ENCODE assay signal across 8 cellular contexts in genomic region chr2:241506317-241506716, GRCh38. TPM values are rescaled to one million over a fixed set of nuclear protein-coding genes. Genes with fewer than 3 reads are reported as not detected.
DNase-seq lines count a peak whose midpoint lies in the region; ATAC-seq, FAIRE-seq and TF ChIP-seq lines count a peak whose summit lies in the region.
"Not testable (repeated sequence)": the region's sequence is repeated elsewhere in the genome, so short reads cannot be mapped to it uniquely, and the experiment has no call there.

No MANE protein-coding gene starts in this region.

- in situ Hi-C loops in IMR-90 (cut with MboI; ENCODE audit: low sequenced_read_pairs); HepG2 (cut with HindIII; ENCODE audit: extremely low pct_ligation_motif_present, low pct_unique_long_range_greater_than_20kb): not testable (repeated sequence)

- not testable (repeated sequence) for ATAC-seq in CD4-positive, alpha-beta T cell (ENCODE audit: poor library complexity); IMR-90 (ENCODE audit: low read depth); T-cell (replicated peaks in 1 of 4); activated T-helper 17 cell treated with anti-CD3 and anti-CD28 coated beads, Interleukin-2, amount 50 U/mL, for 72 hours (replicated peaks); HepG2

- peaks cover 17% of the 10 kb centered on the region for H3K4me1 ChIP-seq in IMR-90 (ENCODE audit: control insufficient read depth, insufficient read depth, low read length)
- H3K4me1 ChIP-seq in endodermal cell (ENCODE audit: control insufficient read depth, insufficient read depth, low read length) = not testable (repeated sequence)
- peaks cover 56% of the 10 kb centered on the region for H3K4me1 ChIP-seq in HepG2 (ENCODE audit: insufficient read depth, low read length)
- H3K4me1 ChIP-seq in spleen = peaks cover 25 to 58% (median 45%) of the 10 kb centered on the region in 6 donors

- H3K23ac ChIP-seq in IMR-90 (ENCODE audit: low read depth, low read length) = 0 out of 2 replicates have a peak overlapping the region, but pooled peaks have one; percentile 20

- peaks cover 50% of the 10 kb centered on the region for H3K79me2 ChIP-seq in HepG2 (ENCODE audit: insufficient read depth, low read length)

- dilution Hi-C loops in IMR-90 (cut with HindIII; ENCODE audit: low sequenced_read_pairs, unreplicated experiment) = not testable (repeated sequence)

- H3K27me3 ChIP-seq in CD4-positive, alpha-beta T cell (ENCODE audit: control insufficient read depth, insufficient read depth, low read length); IMR-90 (ENCODE audit: control insufficient read depth, insufficient read depth, low read length); endodermal cell (ENCODE audit: control insufficient read depth, insufficient read depth, low read length, poor library complexity, severe bottlenecking); HepG2 (ENCODE audit: control insufficient read depth in 1 of 2, insufficient read depth in 2 of 2, low read length in 2 of 2); spleen (replicated peaks in 1 of 7): not testable (repeated sequence)

- POLR2A ChIA-PET in CD4-positive, alpha-beta T cell (lab: Charles Lee); IMR-90 (lab: Charles Lee; ENCODE audit: unreplicated experiment); T-cell (lab: Charles Lee): not testable (repeated sequence)
- POLR2A ChIA-PET in HepG2 (lab: Yijun Ruan, JAX) = interaction anchor here (0.6 to 2.0 kb wide), 3 partner anchors 14 to 246 kb away, joined by 4 to 11 read pairs (median 5); no protein-coding TSS in a partner anchor

- H3K9ac ChIP-seq in IMR-90 (ENCODE audit: low read depth, low read length); endodermal cell (ENCODE audit: extremely low read depth, low read length, poor library complexity, severe bottlenecking): not testable (repeated sequence)
- peak overlapping the region; percentile 83; the same call in 1 of the 2 replicates for H3K9ac ChIP-seq in HepG2 (ENCODE audit: insufficient read depth, low read depth, low read length)

- H3K14ac ChIP-seq in IMR-90 (replicated peaks; ENCODE audit: low read depth, low read length) = not testable (repeated sequence)

- not testable (repeated sequence) for FAIRE-seq in HepG2 (lab: Jason Lieb, UNC)

- not testable (repeated sequence) for H3K9me3 ChIP-seq in CD4-positive, alpha-beta T cell (ENCODE audit: control insufficient read depth, low read length); IMR-90 (ENCODE audit: control insufficient read depth, insufficient read depth, low read length); endodermal cell (ENCODE audit: control insufficient read depth, low read length); HepG2 (ENCODE audit: low read length); spleen

- not testable (repeated sequence) for H2BK120ac ChIP-seq in IMR-90 (ENCODE audit: low read depth, low read length)

- H3K4me3 ChIP-seq in IMR-90 (ENCODE audit: insufficient read depth, low read depth, low read length) = not testable (repeated sequence)
- peak overlapping the region; percentile 87 for H3K4me3 ChIP-seq in endodermal cell (ENCODE audit: low read length)
- peak overlapping the region in 1 of 3 experiments; percentile 98; a peak in 1 of 6 replicates for H3K4me3 ChIP-seq in HepG2 (replicated peaks in 1 of 3; ENCODE audit: insufficient read depth in 1 of 3, low read depth in 2 of 3, low read length in 3 of 3)
- peak overlapping the region in 3 of 8 donors; percentile 83 to 97 (median 96) for H3K4me3 ChIP-seq in spleen

- intact Hi-C loops in CD4-positive, alpha-beta T cell (cut with DNase I, micrococcal nuclease) = loop anchor here (5.0 to 10.0 kb wide), 4 partner anchors 64 to 354 kb away; partner anchors contain the start of gene PPP1R7 (in 1 of the 2)
- intact Hi-C loops in IMR-90 (cut with micrococcal nuclease) (loop anchor here (2.0 to 5.0 kb wide), 3 partner anchors 131 to 234 kb away; partner anchors contain the start of genes ATG4B and THAP4), HepG2 (cut with micrococcal nuclease; ENCODE audit: unreplicated experiment) (loop anchor here (10.0 kb wide), 1 partner anchor 152 kb away; the partner anchor contains the start of gene FARP2)
- intact Hi-C loops in spleen (cut with DNase I; ENCODE audit: low total_unique reads) = not testable (repeated sequence)

- H3K18ac ChIP-seq in IMR-90 (ENCODE audit: low read depth, low read length) = not testable (repeated sequence)

- CTCF ChIA-PET in CD4-positive, alpha-beta T cell (lab: Charles Lee); T-cell (lab: Charles Lee); HepG2 (lab: Yijun Ruan, JAX; ENCODE audit: low intra/inter-chr PET ratio, low total read pairs): not testable (repeated sequence)
- CTCF ChIA-PET in IMR-90 (lab: Yijun Ruan, JAX) = interaction anchor here (0.6 to 0.9 kb wide), 2 partner anchors 11 to 114 kb away, joined by 3 to 4 read pairs; no protein-coding TSS in a partner anchor

- H3K36me3 Mint-ChIP-seq in CD4-positive, alpha-beta T cell (ENCODE audit: low read depth); T-cell; activated T-helper 17 cell treated with anti-CD3 and anti-CD28 coated beads, Interleukin-2, amount 50 U/mL, for 72 hours (ENCODE audit: low read depth); neural crest cell (ENCODE audit: low read depth): not testable (repeated sequence)
- H3K36me3 Mint-ChIP-seq in endodermal cell (ENCODE audit: low read depth) = peaks cover 15% of the 10 kb centered on the region

- not testable (repeated sequence) for H3K4me2 ChIP-seq in IMR-90 (ENCODE audit: low read depth, low read length)
- H3K4me2 ChIP-seq in HepG2 (ENCODE audit: low read depth, low read length) = peak overlapping the region; percentile 91

- WGBS in IMR-90 (ENCODE audit: extremely low coverage in 2 of 2, insufficient read length in 1 of 2), 2 experiments = 100% methylated on average over 3 of the region's 11 CpGs; no CpG with 5 or more reads in 1 of the 2 experiments
- WGBS in endodermal cell (ENCODE audit: insufficient coverage in 1 of 2, insufficient read length in 1 of 2), 2 experiments = 96 to 98% methylated on average over 11 of the region's 11 CpGs
- 91% methylated on average over 11 of the region's 11 CpGs for WGBS in HepG2 (ENCODE audit: low lambda C conversion rate)
- 94 to 98% (median 95%) methylated on average over 11 of the region's 11 CpGs for WGBS in spleen, 5 donors

- not testable (repeated sequence) for TF ChIP-seq EP300 in HepG2 (IDR thresholded peaks at IDR 0.05; ENCODE audit: low read depth in 2 of 2, low read length in 2 of 2); HepG2 (CRISPR knock-in tag; IDR thresholded peaks at IDR 0.05; ENCODE audit: borderline replicate concordance)

- H2BK5ac ChIP-seq in IMR-90 (ENCODE audit: low read depth, low read length, poor library complexity, severe bottlenecking) = not testable (repeated sequence)

- not testable (repeated sequence) for TF ChIP-seq CTCF in CD4-positive, alpha-beta T cell (IDR thresholded peaks at IDR 0.05); IMR-90 (conservative IDR thresholded peaks at IDR 0.05; ENCODE audit: low read depth, low read length); endodermal cell (conservative IDR thresholded peaks at IDR 0.05); HepG2 (CRISPR knock-in tag; IDR thresholded peaks at IDR 0.05); neural crest cell (conservative IDR thresholded peaks at IDR 0.05); spleen (IDR thresholded peaks at IDR 0.05 in 8 of 11, conservative IDR thresholded peaks at IDR 0.05 in 3 of 11)

- not testable (repeated sequence) for H2BK15ac ChIP-seq in IMR-90 (ENCODE audit: low read depth, low read length)

- peaks cover 15% of the 10 kb centered on the region for H3K4me1 Mint-ChIP-seq in CD4-positive, alpha-beta T cell (ENCODE audit: low read depth)
- H3K4me1 Mint-ChIP-seq in T-cell (peaks cover 17 to 30% (median 29%) of the 10 kb centered on the region in 3 donors), endodermal cell (peaks cover 10% of the 10 kb centered on the region), neural crest cell (peaks cover 14% of the 10 kb centered on the region)
- H3K4me1 Mint-ChIP-seq in activated T-helper 17 cell treated with anti-CD3 and anti-CD28 coated beads, Interleukin-2, amount 50 U/mL, for 72 hours = not testable (repeated sequence)

- H3K4me3 Mint-ChIP-seq in CD4-positive, alpha-beta T cell = peak overlapping the region; percentile 89
- H3K4me3 Mint-ChIP-seq in T-cell = peak overlapping the region in 2 of 3 donors; percentile 74 to 78
- H3K4me3 Mint-ChIP-seq in activated T-helper 17 cell treated with anti-CD3 and anti-CD28 coated beads, Interleukin-2, amount 50 U/mL, for 72 hours = peak overlapping the region; percentile 85
- peak overlapping the region; percentile 78 for H3K4me3 Mint-ChIP-seq in endodermal cell
- peak overlapping the region; percentile 96 for H3K4me3 Mint-ChIP-seq in neural crest cell

- H2AK9ac ChIP-seq in IMR-90 (replicated peaks; ENCODE audit: low read depth, low read length, poor library complexity) = not testable (repeated sequence)

- H3K27me3 Mint-ChIP-seq in CD4-positive, alpha-beta T cell; T-cell; activated T-helper 17 cell treated with anti-CD3 and anti-CD28 coated beads, Interleukin-2, amount 50 U/mL, for 72 hours; endodermal cell (ENCODE audit: insufficient read depth); neural crest cell (ENCODE audit: low read depth): not testable (repeated sequence)

- TF ChIP-seq POLR2A in IMR-90 (IDR thresholded peaks at IDR 0.05; ENCODE audit: low read depth, low read length); HepG2 (IDR thresholded peaks at IDR 0.05; ENCODE audit: insufficient read depth in 1 of 2, low read depth in 2 of 2, low read length in 2 of 2); spleen (IDR thresholded peaks at IDR 0.05): not testable (repeated sequence)

- not testable (repeated sequence) for H4K8ac ChIP-seq in IMR-90 (ENCODE audit: low read depth in 2 of 2, low read length in 2 of 2)

- H2AK5ac ChIP-seq in IMR-90 (ENCODE audit: low read depth, low read length) = not testable (repeated sequence)

- H3K79me1 ChIP-seq in IMR-90 (ENCODE audit: low read depth in 1 of 2, low read length in 2 of 2) = peaks cover 20 to 68% of the 10 kb centered on the region in 2 experiments

- peaks cover 34% of the 10 kb centered on the region for H3K9me1 ChIP-seq in IMR-90 (ENCODE audit: insufficient read depth, low read length)

- not testable (repeated sequence) for H4K91ac ChIP-seq in IMR-90 (ENCODE audit: insufficient read depth, low read depth, low read length)

- TF ChIP-seq RAD21 in IMR-90 (IDR thresholded peaks at IDR 0.05; ENCODE audit: low read length); HepG2 (CRISPR knock-in tag; IDR thresholded peaks at IDR 0.05): not testable (repeated sequence)

- BruUV-seq in IMR-90 (replicated peaks; lab: Mats Ljungman, UMichigan); HepG2 (replicated peaks; lab: Mats Ljungman, UMichigan): not testable (repeated sequence)

- not testable (repeated sequence) for H3K36me3 ChIP-seq in IMR-90 (ENCODE audit: control insufficient read depth, insufficient read depth, low read length)
- H3K36me3 ChIP-seq in endodermal cell (ENCODE audit: control insufficient read depth, insufficient read depth, low read length) (peaks cover 18% of the 10 kb centered on the region), HepG2 (replicated peaks in 1 of 2; ENCODE audit: control insufficient read depth in 1 of 2, insufficient read depth in 2 of 2, low read length in 2 of 2) (peaks cover 8 to 11% of the 10 kb centered on the region in 2 experiments), spleen (peaks cover 0 to 19% (median 4%) of the 10 kb centered on the region in 6 donors)

- H3K9me3 Mint-ChIP-seq in CD4-positive, alpha-beta T cell; T-cell; activated T-helper 17 cell treated with anti-CD3 and anti-CD28 coated beads, Interleukin-2, amount 50 U/mL, for 72 hours; endodermal cell; neural crest cell: not testable (repeated sequence)

- H2AFZ ChIP-seq in IMR-90 (replicated peaks; ENCODE audit: low read length, poor library complexity); HepG2 (ENCODE audit: low read length): not testable (repeated sequence)

- H4K20me1 ChIP-seq in IMR-90 (ENCODE audit: insufficient read depth, low read length) = peaks cover 53% of the 10 kb centered on the region
- peaks cover 35% of the 10 kb centered on the region; the same call in 1 of the 2 replicates for H4K20me1 ChIP-seq in HepG2 (ENCODE audit: insufficient read depth, low read length)

- H2BK20ac ChIP-seq in IMR-90 (ENCODE audit: low read depth, low read length) = not testable (repeated sequence)

- not testable (repeated sequence) for H3K27ac Mint-ChIP-seq in CD4-positive, alpha-beta T cell; T-cell; activated T-helper 17 cell treated with anti-CD3 and anti-CD28 coated beads, Interleukin-2, amount 50 U/mL, for 72 hours; endodermal cell; neural crest cell (ENCODE audit: unreplicated experiment)

- not testable (repeated sequence) for H3K4ac ChIP-seq in IMR-90 (ENCODE audit: low read depth, low read length)

- not testable (repeated sequence) for H4K5ac ChIP-seq in IMR-90 (ENCODE audit: low read depth, low read length)

- H3K27ac ChIP-seq in CD4-positive, alpha-beta T cell (ENCODE audit: low read depth, low read length); IMR-90 (ENCODE audit: insufficient read depth, low read length); endodermal cell (ENCODE audit: low read depth, low read length); HepG2 (ENCODE audit: extremely low read length, insufficient read depth, low read length): not testable (repeated sequence)
- peak overlapping the region in 5 of 8 donors; percentile 88 to 92 (median 91) for H3K27ac ChIP-seq in spleen

- DNase-seq in CD4-positive, alpha-beta T cell; IMR-90; T-cell; endodermal cell; HepG2 (ENCODE audit: low spot score); neural crest cell (ENCODE audit: low read depth, low spot score); spleen: not testable (repeated sequence)

- H3K56ac ChIP-seq in IMR-90 (ENCODE audit: extremely low read depth, insufficient read depth, low read length) = not testable (repeated sequence)

RNA-seq across cellular contexts. Expression of gene STK25, which starts 2.1 kb away (rescaled TPM):
- total RNA-seq in CD4-positive, alpha-beta T cell = 10 to 100 TPM; 76.1 to 81.3 TPM
- total RNA-seq in IMR-90 (2012; rRNA removed) (203 and 258 TPM in 2 replicates), T-cell (100 to 1,000 TPM; 113 to 199 (median 193) TPM), endodermal cell (100 to 1,000 TPM; 226 to 252 TPM), HepG2 (2016; rRNA removed; fragmentation: Illumina TruSeq; extraction: Trizol) (123 and 177 TPM in 2 replicates), neural crest cell (215 and 223 TPM in 2 replicates), spleen (100 to 1,000 TPM; 127 to 217 (median 167) TPM)
- polyA plus RNA-seq in IMR-90 (2012; rRNA removed) (392 and 417 TPM in 2 replicates), HepG2 (2011; rRNA removed) (481 and 626 TPM in 2 replicates), spleen (100 to 1,000 TPM; 133 to 254 (median 213) TPM)
- 289 and 326 TPM in 2 replicates for polyA plus RNA-seq in IMR-90 (2012; cell fraction: cytosol; rRNA removed)
- polyA plus RNA-seq in IMR-90 (2012; cell fraction: nucleus; rRNA removed; ENCODE audit: low replicate concordance) = 774 and 1,419 TPM in 2 replicates
- 10 to 100 TPM; 86.7 to 87.8 TPM for total RNA-seq in activated T-helper 17 cell treated with anti-CD3 and anti-CD28 coated beads, Interleukin-2, amount 50 U/mL, for 72 hours
- 213 TPM for polyA plus RNA-seq in endodermal cell (2013, experiment 1 of 2)
- 205 TPM for polyA plus RNA-seq in endodermal cell (2013, experiment 2 of 2)
- 143 and 149 TPM in 2 replicates for total RNA-seq in HepG2 (2016; cell fraction: cytosol; rRNA removed; fragmentation: Illumina TruSeq; extraction: Trizol; ENCODE audit: low read depth)
- total RNA-seq in HepG2 (2016; cell fraction: insoluble cytoplasmic fraction; rRNA removed; fragmentation: Illumina TruSeq; extraction: Trizol) = 108 and 184 TPM in 2 replicates
- total RNA-seq in HepG2 (2016; cell fraction: membrane; rRNA removed; fragmentation: Illumina TruSeq; extraction: Trizol) = 217 TPM in 2 replicates
- 128 and 139 TPM in 2 replicates for total RNA-seq in HepG2 (2016; cell fraction: nucleus; rRNA removed; fragmentation: Illumina TruSeq; extraction: Trizol)
- polyA plus RNA-seq in HepG2 (2011; cell fraction: cytosol; rRNA removed) = 323 and 410 TPM in 2 replicates
- polyA plus RNA-seq in HepG2 (2011; cell fraction: nucleus; rRNA removed) = 1,381 and 1,393 TPM in 2 replicates
- polyA plus RNA-seq in HepG2 (2012) = 200 and 245 TPM in 2 replicates
- polyA plus RNA-seq in HepG2 (2016; cell fraction: cytosol; fragmentation: Illumina TruSeq; extraction: Trizol; ENCODE audit: low read depth) = 126 and 132 TPM in 2 replicates
- 133 and 166 TPM in 2 replicates for polyA plus RNA-seq in HepG2 (2016; cell fraction: insoluble cytoplasmic fraction; fragmentation: Illumina TruSeq; extraction: Trizol; ENCODE audit: low read depth)
- 186 and 199 TPM in 2 replicates for polyA plus RNA-seq in HepG2 (2016; cell fraction: membrane; fragmentation: Illumina TruSeq; extraction: Trizol; ENCODE audit: low read depth)
- 341 and 351 TPM in 2 replicates for polyA plus RNA-seq in HepG2 (2016; cell fraction: nucleus; fragmentation: Illumina TruSeq; extraction: Trizol; ENCODE audit: insufficient read depth, low read depth)
- 198 and 615 TPM in 2 replicates for polyA minus RNA-seq in HepG2 (2011; rRNA and poly(A)+ RNA removed; ENCODE audit: low replicate concordance)
- polyA minus RNA-seq in HepG2 (2011; cell fraction: cytosol; rRNA and poly(A)+ RNA removed) = 125 and 128 TPM in 2 replicates
- polyA minus RNA-seq in HepG2 (2011; cell fraction: nucleus; rRNA and poly(A)+ RNA removed) = 166 and 229 TPM in 2 replicates

RNA-seq across cellular contexts. Expression of gene BOK, which starts 52.2 kb away (rescaled TPM):
- total RNA-seq in CD4-positive, alpha-beta T cell = not detected
- total RNA-seq in IMR-90 (2012; rRNA removed) (13.3 and 15.8 TPM in 2 replicates), T-cell (under 1 TPM in 3 of 5 donors, not detected in 2; 0.20 to 0.89 (median 0.35) TPM), endodermal cell (10 to 100 TPM; 23.4 to 24.5 TPM), HepG2 (2016; rRNA removed; fragmentation: Illumina TruSeq; extraction: Trizol) (30.2 and 35.5 TPM in 2 replicates), neural crest cell (6.9 and 8.7 TPM in 2 replicates), spleen (10 to 100 TPM in 4 of 7 donors, 1 to 10 TPM in 3; 6.5 to 19.4 (median 13.0) TPM)
- polyA plus RNA-seq in IMR-90 (2012; rRNA removed) (34.4 and 37.4 TPM in 2 replicates), HepG2 (2011; rRNA removed) (39.2 and 58.1 TPM in 2 replicates), spleen (1 to 10 TPM; 3.0 to 7.2 (median 4.5) TPM)
- polyA plus RNA-seq in IMR-90 (2012; cell fraction: cytosol; rRNA removed) = 28.7 and 58.2 TPM in 2 replicates
- 40.1 and 75.2 TPM in 2 replicates for polyA plus RNA-seq in IMR-90 (2012; cell fraction: nucleus; rRNA removed; ENCODE audit: low replicate concordance)
- total RNA-seq in activated T-helper 17 cell treated with anti-CD3 and anti-CD28 coated beads, Interleukin-2, amount 50 U/mL, for 72 hours = under 1 TPM in 1 of 2 donors, not detected in 1; 0.16 TPM
- polyA plus RNA-seq in endodermal cell (2013, experiment 1 of 2) = 14.1 TPM
- polyA plus RNA-seq in endodermal cell (2013, experiment 2 of 2) = 13.7 TPM
- 22.2 and 23.9 TPM in 2 replicates for total RNA-seq in HepG2 (2016; cell fraction: cytosol; rRNA removed; fragmentation: Illumina TruSeq; extraction: Trizol; ENCODE audit: low read depth)
- total RNA-seq in HepG2 (2016; cell fraction: insoluble cytoplasmic fraction; rRNA removed; fragmentation: Illumina TruSeq; extraction: Trizol) = 28.1 and 36.4 TPM in 2 replicates
- 58.8 and 67.3 TPM in 2 replicates for total RNA-seq in HepG2 (2016; cell fraction: membrane; rRNA removed; fragmentation: Illumina TruSeq; extraction: Trizol)
- total RNA-seq in HepG2 (2016; cell fraction: nucleus; rRNA removed; fragmentation: Illumina TruSeq; extraction: Trizol) = 18.8 and 20.8 TPM in 2 replicates
- polyA plus RNA-seq in HepG2 (2011; cell fraction: cytosol; rRNA removed) = 49.3 and 71.9 TPM in 2 replicates
- 101 and 104 TPM in 2 replicates for polyA plus RNA-seq in HepG2 (2011; cell fraction: nucleus; rRNA removed)
- 43.9 and 55.3 TPM in 2 replicates for polyA plus RNA-seq in HepG2 (2012)
- polyA plus RNA-seq in HepG2 (2016; cell fraction: cytosol; fragmentation: Illumina TruSeq; extraction: Trizol; ENCODE audit: low read depth) = 28.1 and 33.7 TPM in 2 replicates
- 37.9 and 46.1 TPM in 2 replicates for polyA plus RNA-seq in HepG2 (2016; cell fraction: insoluble cytoplasmic fraction; fragmentation: Illumina TruSeq; extraction: Trizol; ENCODE audit: low read depth)
- polyA plus RNA-seq in HepG2 (2016; cell fraction: membrane; fragmentation: Illumina TruSeq; extraction: Trizol; ENCODE audit: low read depth) = 64.2 and 66.8 TPM in 2 replicates
- 41.2 and 42.5 TPM in 2 replicates for polyA plus RNA-seq in HepG2 (2016; cell fraction: nucleus; fragmentation: Illumina TruSeq; extraction: Trizol; ENCODE audit: insufficient read depth, low read depth)
- 10.1 and 74.6 TPM in 2 replicates for polyA minus RNA-seq in HepG2 (2011; rRNA and poly(A)+ RNA removed; ENCODE audit: low replicate concordance)
- polyA minus RNA-seq in HepG2 (2011; cell fraction: cytosol; rRNA and poly(A)+ RNA removed) = 39.7 and 41.5 TPM in 2 replicates
- 9.9 and 12.7 TPM in 2 replicates for polyA minus RNA-seq in HepG2 (2011; cell fraction: nucleus; rRNA and poly(A)+ RNA removed)
